Comparison of ENCODE assay signal across 1 cellular context in genomic region chr1:233025156-233025555, GRCh38.
TF ChIP-seq lines count a peak whose summit lies in the region.

No MANE protein-coding gene starts in this region.

TF ChIP-seq in K562, 482 proteins besides CTCF, POLR2A, EP300 and RAD21 (continued from another document):
- no peak for TF ChIP-seq HINFP (tag; conservative IDR thresholded peaks at IDR 0.05; ENCODE audit: low read depth)
TF ChIP-seq in K562: peak in this region for 2.
